8 cellular contexts compared by ENCODE assay signal in genomic region chr5:73564018-73564417, GRCh38. TPM values are rescaled to one million over a fixed set of nuclear protein-coding genes. Genes with fewer than 3 reads are reported as not detected.
DNase-seq lines count a peak whose midpoint lies in the region; ATAC-seq and TF ChIP-seq lines count a peak whose summit lies in the region.

No MANE protein-coding gene starts in this region.

- intact Hi-C loops in left ventricle myocardium superior (cut with micrococcal nuclease) (no loop called here), lower lobe of right lung (cut with DNase I) (no loop called here)

- no peak for TF ChIP-seq CTCF in cardiac muscle cell (IDR thresholded peaks at IDR 0.05; ENCODE audit: low read depth, low read length)
- no peak for TF ChIP-seq CTCF in lower lobe of right lung (IDR thresholded peaks at IDR 0.05)

- H3K27me3 ChIP-seq in cardiac muscle cell, result no peaks in the 10 kb centered on the region
- H3K27me3 ChIP-seq in adipocyte (replicated peaks; ENCODE audit: control insufficient read depth, insufficient read depth, low read length), result no peaks in the 10 kb centered on the region
- no peaks in the 10 kb centered on the region for H3K27me3 ChIP-seq in lower lobe of right lung (ENCODE audit: low read depth)

- peaks cover 25% of the 10 kb centered on the region for H3K36me3 ChIP-seq in cardiac muscle cell
- H3K36me3 ChIP-seq in adipocyte (ENCODE audit: control insufficient read depth, insufficient read depth, low read length, severe bottlenecking), result peaks cover 33% of the 10 kb centered on the region
- peaks cover 51% of the 10 kb centered on the region for H3K36me3 ChIP-seq in lower lobe of right lung
- no peaks in the 10 kb centered on the region for H3K36me3 ChIP-seq in urinary bladder (ENCODE audit: insufficient read depth)

- 34% methylated on average over 3 of the region's 3 CpGs for WGBS in urinary bladder

- ATAC-seq in left ventricle myocardium superior (no peak), lower lobe of right lung (no peak)

- H3K4me3 ChIP-seq in cardiac muscle cell, result peak overlapping the region; percentile 66
- peak overlapping the region; percentile 97 for H3K4me3 ChIP-seq in adipocyte (ENCODE audit: low read length)
- H3K4me3 ChIP-seq in lower lobe of right lung, result peak overlapping the region; percentile 83
- peak overlapping the region; percentile 71 for H3K4me3 ChIP-seq in urinary bladder (ENCODE audit: low read depth, low read length)

- peak in 1 of 2 donors; percentile 12 for DNase-seq in cardiac muscle cell (ENCODE audit: low read depth in 1 of 2, low spot score in 1 of 2)
- DNase-seq in left ventricle myocardium superior, result no peak
- DNase-seq in adipocyte (ENCODE audit: low read depth), result no peak
- no peak for DNase-seq in lower lobe of right lung
- DNase-seq in 8988T, result no peak
- DNase-seq in NCI-H2171 (lab: John Stamatoyannopoulos, UW), result no peak
- no peak for DNase-seq in SKM-1 (lab: John Stamatoyannopoulos, UW; ENCODE audit: unreplicated experiment)

- H3K4me1 ChIP-seq in cardiac muscle cell (ENCODE audit: low read depth) (peaks cover 19% of the 10 kb centered on the region), adipocyte (ENCODE audit: control insufficient read depth, insufficient read depth, low read length) (peaks cover 39% of the 10 kb centered on the region), lower lobe of right lung (peaks cover 35% of the 10 kb centered on the region), urinary bladder (ENCODE audit: insufficient read depth) (no peaks in the 10 kb centered on the region)

- H3K9me3 ChIP-seq in cardiac muscle cell (ENCODE audit: low read depth) (no peaks in the 10 kb centered on the region), adipocyte (ENCODE audit: control insufficient read depth, low read length) (no peaks in the 10 kb centered on the region), lower lobe of right lung (no peaks in the 10 kb centered on the region)

- H3K27ac ChIP-seq in cardiac muscle cell, result no peak overlapping the region
- no peak overlapping the region for H3K27ac ChIP-seq in lower lobe of right lung
- H3K27ac ChIP-seq in urinary bladder (ENCODE audit: low read depth), result no peak overlapping the region

- H3K9ac ChIP-seq in adipocyte (ENCODE audit: low read length), result peak overlapping the region; percentile 98

RNA-seq across cellular contexts. Expression of gene ANKRA2, which starts 1.4 kb away (rescaled TPM):
- total RNA-seq in cardiac muscle cell (22.0 and 39.5 TPM in 2 replicates), left ventricle myocardium superior (14.1 TPM), lower lobe of right lung (26.7 TPM), urinary bladder (61.8 TPM)
- polyA plus RNA-seq in cardiac muscle cell (32.0 and 41.9 TPM in 2 replicates), urinary bladder (20.6 TPM)

RNA-seq across cellular contexts. Expression of gene UTP15, which starts 1.5 kb away (rescaled TPM):
- 11.8 and 14.8 TPM in 2 replicates for total RNA-seq in cardiac muscle cell
- 8.1 and 15.8 TPM in 2 replicates for polyA plus RNA-seq in cardiac muscle cell
- 11.3 TPM for total RNA-seq in left ventricle myocardium superior
- 12.8 TPM for total RNA-seq in lower lobe of right lung
- 24.7 TPM for total RNA-seq in urinary bladder
- 5.3 TPM for polyA plus RNA-seq in urinary bladder
